8 cellular contexts compared by ENCODE assay signal in genomic region chr4:151408630-151409469, GRCh38.
A peak's percentile ranks its signal among the peaks of the same experiment; 100 is the strongest.
DNase-seq lines count a peak whose midpoint lies in the region; ATAC-seq lines count a peak whose summit lies in the region.

Gene FHIP1A (plus strand): TSS chr4:151409176. CDS start chr4:151566260, 157,084 bp downstream.

- H3K9ac ChIP-seq in mucosa of rectum (ENCODE audit: low read depth in 1 of 2, low read length in 2 of 2): peak within 1 kb of the TSS; percentile 84 to 85

- H3K27me3 ChIP-seq in mucosa of rectum (ENCODE audit: control insufficient read depth in 2 of 2, insufficient read depth in 2 of 2, low read length in 2 of 2): peaks cover 0 to 2% of the 10 kb centered on the region in 2 donors

- DNase-seq in AG20443 (ENCODE audit: low spot score) (peak; percentile 74), NCI-H526 treated with DMSO at 0.1 percent for 48 hours (lab: John Stamatoyannopoulos, UW) (peak; percentile 88), epidermal melanocyte (ENCODE audit: insufficient read length, low spot score) (peak; percentile 50)
- DNase-seq in activated CD8-positive, alpha-beta memory T cell treated with anti-CD3 and anti-CD28 coated beads, Interleukin-2, amount 50 U/mL, for 24 hours (ENCODE audit: extremely low read depth): peak; percentile 47
- DNase-seq in stimulated activated CD8-positive, alpha-beta memory T cell treated with anti-CD3 and anti-CD28 coated beads, Interleukin-4, amount 100 ng/mL, for 48 hours: peak; percentile 81

- no peaks in the 10 kb centered on the region for H3K36me3 ChIP-seq in mucosa of rectum (ENCODE audit: control insufficient read depth in 2 of 2, insufficient read depth in 2 of 2, low read length in 2 of 2)

- peak within 1 kb of the TSS; percentile 83 to 94 for H3K4me3 ChIP-seq in mucosa of rectum (ENCODE audit: low read length in 2 of 2)

- H3K27ac ChIP-seq in mucosa of rectum (ENCODE audit: low read depth in 2 of 2, low read length in 2 of 2): peak within 1 kb of the TSS; percentile 88 to 92

- peak; percentile 80 for ATAC-seq in GM19023 (IDR thresholded peaks at IDR 0.05; ENCODE audit: unreplicated experiment)
- peak; percentile 73 for ATAC-seq in HG03139 (IDR thresholded peaks at IDR 0.05; ENCODE audit: unreplicated experiment)

- H3K9me3 ChIP-seq in mucosa of rectum (ENCODE audit: control insufficient read depth in 2 of 2, low read length in 2 of 2): no peaks in the 10 kb centered on the region

- peaks cover 23% of the 10 kb centered on the region in 2 donors for H3K4me1 ChIP-seq in mucosa of rectum (ENCODE audit: control insufficient read depth in 2 of 2, insufficient read depth in 2 of 2, low read length in 2 of 2)

Comparison
In these comparisons a context has a peak if more than half of its experiments do, and no peak if none do; other contexts are left out.
1. Peak in every context shown above with its lines: DNase-seq, ATAC-seq, H3K4me3 ChIP-seq and H3K27ac ChIP-seq.